Comparison of ENCODE assay signal across 9 cellular contexts in genomic region chr9:73219985-73220626, GRCh38.
DNase-seq lines count a peak whose midpoint lies in the region; ATAC-seq and TF ChIP-seq lines count a peak whose summit lies in the region.
"Had no signal": no experiment of that assay in that cellular context is flagged by ENCODE, and none has a peak within 500 bp of the region (broad histone marks: within the 10 kb centered on the region; RNA-seq: fewer than 3 reads in every experiment).

No MANE protein-coding gene starts in this region.

- H3K4me1 Mint-ChIP-seq in activated CD4-positive, alpha-beta memory T cell treated with anti-CD3 and anti-CD28 coated beads for 36 hours (ENCODE audit: low read depth): peaks cover 20% of the 10 kb centered on the region
- H3K4me1 Mint-ChIP-seq in activated CD4-positive, alpha-beta memory T cell treated with anti-CD3 and anti-CD28 coated beads, Interleukin-2, amount 10 ng/mL, durations not matched to agents 7 days and 5 days: peaks cover 14% of the 10 kb centered on the region

- CTCF ChIA-PET in activated CD4-positive, alpha-beta memory T cell treated with anti-CD3 and anti-CD28 coated beads for 36 hours (lab: Charles Lee): interaction anchor here (1.3 kb wide), 1 partner anchor 113 kb away, joined by 3 read pairs; no protein-coding TSS in a partner anchor
- CTCF ChIA-PET in activated CD4-positive, alpha-beta memory T cell treated with anti-CD3 and anti-CD28 coated beads, Interleukin-2, amount 10 ng/mL, durations not matched to agents 7 days and 5 days (lab: Charles Lee): no interaction called here
- CTCF ChIA-PET in RWPE1 (lab: Yijun Ruan, JAX): interaction anchor here (0.6 kb wide), 1 partner anchor 42 kb away, joined by 3 read pairs; no protein-coding TSS in a partner anchor

- no peak for TF ChIP-seq CTCF in RWPE1 (conservative IDR thresholded peaks at IDR 0.05; ENCODE audit: low read depth)

- H3K27me3 Mint-ChIP-seq in activated CD4-positive, alpha-beta memory T cell treated with anti-CD3 and anti-CD28 coated beads for 36 hours: peaks cover 30% of the 10 kb centered on the region
- H3K27me3 Mint-ChIP-seq in activated CD4-positive, alpha-beta memory T cell treated with anti-CD3 and anti-CD28 coated beads, Interleukin-2, amount 10 ng/mL, durations not matched to agents 7 days and 5 days: peaks cover 16% of the 10 kb centered on the region

- H3K36me3 Mint-ChIP-seq in activated CD4-positive, alpha-beta memory T cell treated with anti-CD3 and anti-CD28 coated beads for 36 hours: no peaks in the 10 kb centered on the region
- H3K36me3 Mint-ChIP-seq in activated CD4-positive, alpha-beta memory T cell treated with anti-CD3 and anti-CD28 coated beads, Interleukin-2, amount 10 ng/mL, durations not matched to agents 7 days and 5 days (ENCODE audit: low read depth): no peaks in the 10 kb centered on the region

- peak; percentile 89 for ATAC-seq in HG02840 (IDR thresholded peaks at IDR 0.05; ENCODE audit: low FRiP score, unreplicated experiment)

- DNase-seq in activated CD4-positive, alpha-beta memory T cell treated with anti-CD3 and anti-CD28 coated beads for 36 hours: peak; percentile 39
- DNase-seq in activated CD4-positive, alpha-beta memory T cell treated with anti-CD3 and anti-CD28 coated beads, Interleukin-2, amount 10 ng/mL, durations not matched to agents 7 days and 5 days: no peak
- peak; percentile 45 for DNase-seq in RWPE1 (ENCODE audit: low spot score)
- DNase-seq in kidney tubule cell (ENCODE audit: low spot score): peak; percentile 94
- DNase-seq in NCI-H2081 (lab: John Stamatoyannopoulos, UW): no peak
- DNase-seq in NCI-H526 (lab: John Stamatoyannopoulos, UW): no peak
- DNase-seq in NCI-H2227 (lab: John Stamatoyannopoulos, UW; ENCODE audit: unreplicated experiment): no peak

- no peak overlapping the region for H3K27ac ChIP-seq in RWPE1
- H3K27ac ChIP-seq: C4-2B had no signal

- intact Hi-C loops in activated CD4-positive, alpha-beta memory T cell treated with anti-CD3 and anti-CD28 coated beads for 36 hours (cut with micrococcal nuclease): no loop called here

- H3K9me3 Mint-ChIP-seq in activated CD4-positive, alpha-beta memory T cell treated with anti-CD3 and anti-CD28 coated beads for 36 hours: no peaks in the 10 kb centered on the region
- no peaks in the 10 kb centered on the region for H3K9me3 Mint-ChIP-seq in activated CD4-positive, alpha-beta memory T cell treated with anti-CD3 and anti-CD28 coated beads, Interleukin-2, amount 10 ng/mL, durations not matched to agents 7 days and 5 days

- H3K27ac Mint-ChIP-seq in activated CD4-positive, alpha-beta memory T cell treated with anti-CD3 and anti-CD28 coated beads for 36 hours: peak overlapping the region; percentile 71
- no peak overlapping the region for H3K27ac Mint-ChIP-seq in activated CD4-positive, alpha-beta memory T cell treated with anti-CD3 and anti-CD28 coated beads, Interleukin-2, amount 10 ng/mL, durations not matched to agents 7 days and 5 days

- POLR2A ChIA-PET in activated CD4-positive, alpha-beta memory T cell treated with anti-CD3 and anti-CD28 coated beads for 36 hours (lab: Charles Lee): no interaction called here
- POLR2A ChIA-PET in activated CD4-positive, alpha-beta memory T cell treated with anti-CD3 and anti-CD28 coated beads, Interleukin-2, amount 10 ng/mL, durations not matched to agents 7 days and 5 days (lab: Charles Lee): no interaction called here
- POLR2A ChIA-PET in RWPE1 (lab: Yijun Ruan, JAX; ENCODE audit: low non-redundant PET): no interaction called here

- H3K4me3 Mint-ChIP-seq in activated CD4-positive, alpha-beta memory T cell treated with anti-CD3 and anti-CD28 coated beads for 36 hours: no peak overlapping the region
- H3K4me3 Mint-ChIP-seq in activated CD4-positive, alpha-beta memory T cell treated with anti-CD3 and anti-CD28 coated beads, Interleukin-2, amount 10 ng/mL, durations not matched to agents 7 days and 5 days: no peak overlapping the region

Comparison
In these comparisons a context has a peak if more than half of its experiments do, and no peak if none do; other contexts are left out.
1. DNase-seq: peak in activated CD4-positive, alpha-beta memory T cell treated with anti-CD3 and anti-CD28 coated beads for 36 hours (single experiment), RWPE1 (single experiment) and kidney tubule cell (single experiment); none in activated CD4-positive, alpha-beta memory T cell treated with anti-CD3 and anti-CD28 coated beads, Interleukin-2, amount 10 ng/mL, durations not matched to agents 7 days and 5 days (single experiment), NCI-H2081 (0 of 2), NCI-H526 (0 of 2) and NCI-H2227 (single experiment).